Comparison of ENCODE assay signal across 1 cellular context in the genomic region with DNA sequence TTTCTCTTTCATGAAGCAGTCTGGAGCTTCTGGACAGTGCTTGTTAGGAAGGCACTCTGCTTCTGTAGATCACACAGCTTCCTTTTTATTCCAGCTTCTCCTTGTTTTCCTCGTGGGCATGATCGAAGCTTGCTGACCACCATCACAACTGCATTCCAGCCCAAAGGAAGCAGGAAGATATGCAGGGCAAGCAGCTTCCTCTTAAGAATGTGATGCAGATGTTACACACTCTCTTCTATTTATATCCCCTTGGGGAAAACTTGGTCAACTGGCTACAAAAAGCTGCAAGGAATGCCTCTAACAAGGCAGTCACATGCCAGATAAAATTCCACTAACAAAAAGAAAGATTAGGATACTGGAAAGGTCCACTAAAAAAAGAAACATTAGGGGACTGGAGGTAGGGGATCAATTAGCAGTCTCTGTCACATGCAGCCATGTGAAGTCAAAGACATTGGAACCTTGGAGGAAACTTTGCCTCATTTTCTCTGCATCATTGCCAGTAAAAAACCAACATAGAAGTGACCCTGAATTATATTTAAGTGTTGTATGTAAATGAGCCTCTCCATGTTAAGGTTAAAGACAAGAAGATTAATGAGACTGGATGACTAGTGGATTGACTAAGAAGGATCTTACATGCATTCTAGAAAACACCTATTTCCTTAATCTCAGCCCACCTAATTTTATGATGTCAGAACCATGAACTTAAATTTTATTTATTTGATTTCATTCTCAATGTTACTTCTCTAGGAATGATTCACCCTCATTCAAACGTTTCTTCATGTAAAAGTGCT.
TF ChIP-seq lines count a peak whose summit lies in the region.

No MANE protein-coding gene starts in this region.

TF ChIP-seq in endothelial cell of umbilical vein, 7 proteins besides CTCF, POLR2A, EP300 and RAD21 (continued from another document):
- no peak for TF ChIP-seq EZH2 (IDR thresholded peaks at IDR 0.05; ENCODE audit: borderline replicate concordance, low read depth, low read length, severe bottlenecking)
- no peak for TF ChIP-seq FOS (IDR thresholded peaks at IDR 0.05; ENCODE audit: borderline replicate concordance, insufficient read depth, low read length)
- TF ChIP-seq, protein P1, sequence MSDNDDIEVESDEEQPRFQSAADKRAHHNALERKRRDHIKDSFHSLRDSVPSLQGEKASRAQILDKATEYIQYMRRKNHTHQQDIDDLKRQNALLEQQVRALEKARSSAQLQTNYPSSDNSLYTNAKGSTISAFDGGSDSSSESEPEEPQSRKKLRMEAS (IDR thresholded peaks at IDR 0.05; ENCODE audit: insufficient read depth, insufficient read length), result no peak
- TF ChIP-seq MYC (IDR thresholded peaks at IDR 0.05; ENCODE audit: low read depth, low read length), result no peak
- no peak for TF ChIP-seq JUN (IDR thresholded peaks at IDR 0.05; ENCODE audit: borderline replicate concordance, insufficient read depth, insufficient read length, low read depth)
- no peak for TF ChIP-seq POLR2AphosphoS5 (IDR thresholded peaks at IDR 0.05; ENCODE audit: insufficient read depth, low read depth, low read length)
